1 cellular context compared by ENCODE assay signal in genomic region chr9:136795027-136795402, GRCh38.
TF ChIP-seq lines count a peak whose summit lies in the region.

No MANE protein-coding gene starts in this region.

TF ChIP-seq in GM12878, 131 proteins besides CTCF, POLR2A, EP300 and RAD21:
- TF ChIP-seq SREBF2 (IDR thresholded peaks at IDR 0.05; ENCODE audit: low read length) (no peak), NR2F1 (conservative IDR thresholded peaks at IDR 0.05) (peak; percentile 19; the same call in 1 of the 2 replicates)
